ENCODE assay signal across 36 cellular contexts in the genomic region with DNA sequence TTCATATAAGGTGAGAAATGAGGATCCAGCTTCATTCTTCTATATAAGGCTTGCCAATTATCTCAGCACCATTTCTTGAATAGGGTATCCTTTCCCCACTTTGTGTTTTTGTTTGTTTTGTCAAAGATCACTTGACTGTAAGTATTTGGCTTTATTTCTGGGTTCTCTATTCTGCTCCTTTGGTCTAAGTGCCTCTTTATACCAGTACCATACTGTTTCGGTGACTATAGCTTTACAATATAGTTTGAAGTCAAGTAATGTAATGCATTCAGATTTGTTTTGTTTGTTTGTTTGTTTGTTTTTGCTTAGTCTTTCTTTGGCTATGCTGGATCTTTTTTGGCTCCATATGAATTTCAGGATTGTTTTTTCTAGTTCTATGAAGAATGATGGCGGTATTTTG.
"Had no signal": no experiment of that assay in that cellular context is flagged by ENCODE, and none has a peak within 500 bp of the region (broad histone marks: within the 10 kb centered on the region; RNA-seq: fewer than 3 reads in every experiment).

No MANE protein-coding gene starts in this region.

- DNase-seq: Kasumi-1, MG63, MM.1S, MV-4-11, NCI-H1048, NCI-H1092, NCI-H1092 treated with DMSO at 0.1 percent for 48 hours, NCI-H1105, NCI-H1105 treated with DMSO at 0.1 percent for 48 hours, NCI-H1417, NCI-H1417 treated with DMSO at 0.1 percent for 48 hours, NCI-H1436, NCI-H1436 treated with DMSO at 0.1 percent for 48 hours, NCI-H146, NCI-H1694, NCI-H1694 treated with DMSO at 0.1 percent for 48 hours, NCI-H187, NCI-H187 treated with DMSO at 0.1 percent for 48 hours, NCI-H1930, NCI-H2029, NCI-H2029 treated with DMSO at 0.1 percent for 48 hours, NCI-H2081, NCI-H2081 treated with DMSO at 0.1 percent for 48 hours, NCI-H2107, NCI-H2171, NCI-H2171 treated with DMSO at 0.1 percent for 48 hours, NCI-H2227 treated with DMSO at 0.1 percent for 48 hours, NCI-H226, NCI-H345, NCI-H446, NCI-H446 treated with DMSO at 0.1 percent for 48 hours, NCI-H510A, NCI-H510A treated with DMSO at 0.1 percent for 48 hours, NCI-H524, NCI-H524 treated with DMSO at 0.1 percent for 48 hours, NCI-H526 had no signal

- H3K36me3 ChIP-seq: MG63 had no signal

- H3K4me3 ChIP-seq: MG63 had no signal
